ENCODE assay signal across 28 cellular contexts in the genomic region with DNA sequence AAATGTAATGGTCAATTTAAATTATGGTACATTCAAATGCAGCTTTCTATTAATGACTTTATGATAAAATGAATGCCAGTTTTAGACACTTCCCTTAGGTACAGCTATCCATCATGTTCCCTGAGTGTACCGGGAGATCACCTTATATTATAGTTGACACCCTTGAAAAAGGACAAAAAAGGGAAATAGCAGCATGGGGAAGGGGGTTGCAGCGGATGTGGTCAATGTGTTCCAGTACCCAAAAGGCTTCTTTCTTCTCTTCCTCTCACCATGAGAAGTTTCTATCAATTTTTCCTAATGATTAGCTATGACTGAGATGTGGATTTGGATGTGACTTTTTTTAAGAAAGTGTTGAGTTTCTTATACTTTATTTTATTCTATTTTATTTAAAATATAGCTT.
"Had no signal": no experiment of that assay in that cellular context is flagged by ENCODE, and none has a peak within 500 bp of the region (broad histone marks: within the 10 kb centered on the region; RNA-seq: fewer than 3 reads in every experiment).

No MANE protein-coding gene starts in this region.

- H3K4me3 ChIP-seq: adrenal gland, body of pancreas, breast epithelium, Peyer's patch had no signal

- ATAC-seq: activated CD4-positive, alpha-beta T cell treated with anti-CD3 and anti-CD28 coated beads for 36 hours; activated CD4-positive, CD25-positive, alpha-beta regulatory T cell treated with anti-CD3 and anti-CD28 coated beads, Interleukin-2, amount 50 U/mL, for 24 hours; activated CD8-positive, alpha-beta T cell treated with anti-CD3 and anti-CD28 coated beads, Interleukin-2, amount 10 ng/mL, durations not matched to agents 7 days and 5 days; activated naive CD4-positive, alpha-beta T cell treated with anti-CD3 and anti-CD28 coated beads, Interleukin-2, amount 50 U/mL, for 72 hours; body of pancreas; PC-3; WTC11 had no signal

- DNase-seq: activated CD4-positive, alpha-beta T cell treated with anti-CD3 and anti-CD28 coated beads for 36 hours; activated CD4-positive, alpha-beta T cell treated with anti-CD3 and anti-CD28 coated beads, Interleukin-2, amount 10 ng/mL, durations not matched to agents 7 days and 5 days; activated CD4-positive, alpha-beta T cell treated with anti-CD3 and anti-CD28 coated beads, Interleukin-2, amount 50 U/mL, for 48 hours; activated CD8-positive, alpha-beta T cell treated with anti-CD3 and anti-CD28 coated beads, Interleukin-2, amount 10 ng/mL, durations not matched to agents 7 days and 5 days; activated gamma-delta T cell treated with Interleukin-2 at 50 U/mL for 16 hours; activated naive CD4-positive, alpha-beta T cell treated with anti-CD3 and anti-CD28 coated beads for 36 hours; activated T-cell treated with anti-CD3 and anti-CD28 coated beads, Interleukin-2, amount 50 U/mL, for 24 hours; adrenal gland; body of pancreas; NCI-H1048; NCI-H1105 treated with DMSO at 0.1 percent for 48 hours; NCI-H1436 treated with DMSO at 0.1 percent for 48 hours; NCI-H1694 treated with DMSO at 0.1 percent for 48 hours; NCI-H2029; NCI-H510A; NCI-H526; NCI-H748 treated with DMSO at 0.1 percent for 48 hours; NK-92 treated with Interleukin-12 subunit alpha and Interleukin-12 subunit beta, amount 100 ng/mL, for 24 hours; PC-3; Peyer's patch; RPMI8226; SIG-M5 had no signal

- H3K27me3 ChIP-seq: adrenal gland, body of pancreas, breast epithelium, Peyer's patch had no signal

- H3K9me3 ChIP-seq: adrenal gland, body of pancreas, breast epithelium, Peyer's patch had no signal

- H3K36me3 ChIP-seq: adrenal gland, breast epithelium, Peyer's patch had no signal

- H3K4me1 ChIP-seq: adrenal gland, breast epithelium, Peyer's patch had no signal

- FAIRE-seq: astrocyte, TTC549 had no signal

- H3K27ac ChIP-seq: adrenal gland, body of pancreas, breast epithelium, Peyer's patch had no signal
